In the genomic region with DNA sequence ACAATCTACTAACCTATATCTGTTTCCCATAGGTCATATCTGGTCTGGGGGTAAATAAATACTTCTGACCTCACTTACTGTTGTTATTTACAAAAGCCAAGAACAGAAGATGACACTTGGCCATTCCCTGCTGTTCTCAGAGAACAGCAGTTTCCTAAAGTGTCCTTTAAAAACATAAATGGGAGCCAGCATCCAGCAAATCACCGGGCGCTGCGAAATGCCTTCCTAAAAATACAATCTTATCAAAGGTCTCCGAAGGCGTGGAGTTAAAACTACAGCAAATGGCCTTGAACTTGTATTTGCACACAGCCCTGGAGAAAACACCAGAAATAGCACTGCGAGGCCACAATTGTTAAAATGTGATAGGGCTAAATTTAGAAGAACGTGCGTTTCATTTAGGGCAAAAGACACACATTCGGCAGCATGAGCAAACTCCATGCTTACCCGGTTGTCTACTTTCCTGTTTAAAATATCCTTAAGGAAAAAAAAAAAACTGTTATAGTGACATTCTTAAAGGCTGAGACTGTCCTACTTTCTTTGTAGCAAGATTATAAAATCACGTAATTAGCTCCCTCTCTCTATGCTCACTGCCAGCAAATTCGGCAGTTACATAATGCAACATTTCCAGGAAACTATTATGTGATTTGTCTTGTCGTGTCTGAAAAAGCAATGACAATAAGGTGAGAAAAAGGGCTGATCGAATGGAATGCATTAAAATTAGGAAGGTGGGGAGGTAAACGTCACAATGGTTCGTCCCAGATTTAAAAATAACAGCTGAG, we compare ENCODE assay signal across 8 cellular contexts. TPM values are rescaled to one million over a fixed set of nuclear protein-coding genes. Genes with fewer than 3 reads are reported as not detected.
DNase-seq lines count a peak whose midpoint lies in the region; ATAC-seq and TF ChIP-seq lines count a peak whose summit lies in the region.

No MANE protein-coding gene starts in this region.

- TF ChIP-seq CTCF in activated CD8-positive, alpha-beta T cell treated with anti-CD3 and anti-CD28 coated beads for 36 hours (IDR thresholded peaks at IDR 0.05) = no peak
- no peak for TF ChIP-seq CTCF in prostate gland (IDR thresholded peaks at IDR 0.05)

- H3K9me3 ChIP-seq in prostate gland = no peaks in the 10 kb centered on the region

- H3K4me3 Mint-ChIP-seq in stimulated activated naive CD8-positive, alpha-beta T cell treated with anti-CD3 and anti-CD28 coated beads, Interleukin-15, Interleukin-2, amounts not matched to agents 100 ng/mL and 50 ng/mL, for 24 hours = peak overlapping the region; percentile 96
- peak overlapping the region; percentile 99 for H3K4me3 Mint-ChIP-seq in activated CD8-positive, alpha-beta T cell treated with anti-CD3 and anti-CD28 coated beads for 36 hours

- no peaks in the 10 kb centered on the region for H3K36me3 ChIP-seq in prostate gland

- WGBS in prostate gland = under 1% methylated on average over 16 of the region's 16 CpGs

- ATAC-seq in stimulated activated naive CD8-positive, alpha-beta T cell treated with anti-CD3 and anti-CD28 coated beads, Interleukin-15, Interleukin-2, amounts not matched to agents 100 U/mL and 50 U/mL, for 24 hours = no peak
- ATAC-seq in activated CD8-positive, alpha-beta T cell treated with anti-CD3 and anti-CD28 coated beads for 36 hours = no peak

- peaks cover 4% of the 10 kb centered on the region for H3K27me3 Mint-ChIP-seq in stimulated activated naive CD8-positive, alpha-beta T cell treated with anti-CD3 and anti-CD28 coated beads, Interleukin-15, Interleukin-2, amounts not matched to agents 100 ng/mL and 50 ng/mL, for 24 hours
- peaks cover 4% of the 10 kb centered on the region for H3K27me3 Mint-ChIP-seq in activated CD8-positive, alpha-beta T cell treated with anti-CD3 and anti-CD28 coated beads for 36 hours

- H3K27ac Mint-ChIP-seq in stimulated activated naive CD8-positive, alpha-beta T cell treated with anti-CD3 and anti-CD28 coated beads, Interleukin-15, Interleukin-2, amounts not matched to agents 100 ng/mL and 50 ng/mL, for 24 hours = peak overlapping the region; percentile 88
- peak overlapping the region; percentile 88 for H3K27ac Mint-ChIP-seq in activated CD8-positive, alpha-beta T cell treated with anti-CD3 and anti-CD28 coated beads for 36 hours

- CTCF ChIA-PET in activated CD8-positive, alpha-beta T cell treated with anti-CD3 and anti-CD28 coated beads for 36 hours (lab: Charles Lee) = interaction anchor here (0.6 to 1.6 kb wide), 3 partner anchors 18 to 277 kb away, joined by 3 read pairs; no protein-coding TSS in a partner anchor

- POLR2A ChIA-PET in activated CD8-positive, alpha-beta T cell treated with anti-CD3 and anti-CD28 coated beads for 36 hours (lab: Charles Lee) = interaction anchor here (0.6 to 4.8 kb wide), 6 partner anchors 75 to 457 kb away, joined by 3 to 17 read pairs (median 4); no protein-coding TSS in a partner anchor

- peaks cover 35% of the 10 kb centered on the region for H3K36me3 Mint-ChIP-seq in stimulated activated naive CD8-positive, alpha-beta T cell treated with anti-CD3 and anti-CD28 coated beads, Interleukin-15, Interleukin-2, amounts not matched to agents 100 ng/mL and 50 ng/mL, for 24 hours (ENCODE audit: low read depth)
- H3K36me3 Mint-ChIP-seq in activated CD8-positive, alpha-beta T cell treated with anti-CD3 and anti-CD28 coated beads for 36 hours (ENCODE audit: low read depth) = peaks cover 34% of the 10 kb centered on the region

- H3K27ac ChIP-seq in prostate gland = peak overlapping the region; percentile 92

- H3K4me1 ChIP-seq in prostate gland (replicated peaks) = no peaks in the 10 kb centered on the region

- peak; percentile 14 for TF ChIP-seq POLR2A in prostate gland (IDR thresholded peaks at IDR 0.05)

- peak overlapping the region; percentile 76 to 79 for H3K4me3 ChIP-seq in prostate gland

- H3K9me3 Mint-ChIP-seq in stimulated activated naive CD8-positive, alpha-beta T cell treated with anti-CD3 and anti-CD28 coated beads, Interleukin-15, Interleukin-2, amounts not matched to agents 100 ng/mL and 50 ng/mL, for 24 hours = no peaks in the 10 kb centered on the region
- no peaks in the 10 kb centered on the region for H3K9me3 Mint-ChIP-seq in activated CD8-positive, alpha-beta T cell treated with anti-CD3 and anti-CD28 coated beads for 36 hours

- intact Hi-C loops in activated CD8-positive, alpha-beta T cell treated with anti-CD3 and anti-CD28 coated beads for 36 hours (cut with micrococcal nuclease) = loop anchor here (5.0 kb wide), 1 partner anchor 215 kb away; no protein-coding TSS in a partner anchor
- intact Hi-C loops in prostate gland (cut with DNase I) = loop anchor here (2.0 to 5.0 kb wide), 3 partner anchors 61 to 305 kb away; partner anchors contain the start of gene AUH

- no peaks in the 10 kb centered on the region for H3K27me3 ChIP-seq in prostate gland (replicated peaks; ENCODE audit: insufficient read depth)

- DNase-seq in stimulated activated naive CD8-positive, alpha-beta T cell treated with anti-CD3 and anti-CD28 coated beads, Interleukin-15, Interleukin-2, amounts not matched to agents 100 U/mL and 50 U/mL, for 24 hours = no peak
- DNase-seq in activated CD8-positive, alpha-beta T cell treated with anti-CD3 and anti-CD28 coated beads for 36 hours = no peak
- DNase-seq in glomerular visceral epithelial cell (ENCODE audit: extremely low spot score) = peak; percentile 29
- peak; percentile 13 for DNase-seq in prostate gland (ENCODE audit: low spot score)
- no peak for DNase-seq in NCI-H1048 (lab: John Stamatoyannopoulos, UW)
- DNase-seq in GOT3 (lab: John Stamatoyannopoulos, UW) = no peak
- DNase-seq in NCI-H1105 (lab: John Stamatoyannopoulos, UW) = no peak

- peaks cover 74% of the 10 kb centered on the region for H3K4me1 Mint-ChIP-seq in stimulated activated naive CD8-positive, alpha-beta T cell treated with anti-CD3 and anti-CD28 coated beads, Interleukin-15, Interleukin-2, amounts not matched to agents 100 ng/mL and 50 ng/mL, for 24 hours (ENCODE audit: low read depth)
- peaks cover 59% of the 10 kb centered on the region for H3K4me1 Mint-ChIP-seq in activated CD8-positive, alpha-beta T cell treated with anti-CD3 and anti-CD28 coated beads for 36 hours (ENCODE audit: low read depth)

RNA-seq across cellular contexts. Expression of gene NFIL3, which starts 1.5 kb away (rescaled TPM):
- 10 to 100 TPM; 76.2 to 78.3 TPM for total RNA-seq in activated CD8-positive, alpha-beta T cell treated with anti-CD3 and anti-CD28 coated beads for 36 hours
- total RNA-seq in prostate gland = 10 to 100 TPM; 28.7 to 33.5 TPM

Comparison
In these comparisons a context has a peak if more than half of its experiments do, and no peak if none do; other contexts are left out.
1. DNase-seq: peak in glomerular visceral epithelial cell (single experiment) and prostate gland (single experiment); none in stimulated activated naive CD8-positive, alpha-beta T cell treated with anti-CD3 and anti-CD28 coated beads, Interleukin-15, Interleukin-2, amounts not matched to agents 100 U/mL and 50 U/mL, for 24 hours (single experiment), activated CD8-positive, alpha-beta T cell treated with anti-CD3 and anti-CD28 coated beads for 36 hours (single experiment), NCI-H1048 (single experiment), GOT3 (single experiment) and NCI-H1105 (single experiment).